Comparison of ENCODE assay signal across 15 cellular contexts in genomic region chr5:14365831-14366435, GRCh38.
DNase-seq lines count a peak whose midpoint lies in the region; ATAC-seq and FAIRE-seq lines count a peak whose summit lies in the region.
"Had no signal": no experiment of that assay in that cellular context is flagged by ENCODE, and none has a peak within 500 bp of the region (broad histone marks: within the 10 kb centered on the region; RNA-seq: fewer than 3 reads in every experiment).

No MANE protein-coding gene starts in this region.

- H3K4me1 Mint-ChIP-seq in activated T-cell treated with anti-CD3 and anti-CD28 coated beads, Interleukin-2, amount 50 U/mL, for 4 hours (ENCODE audit: low read depth) = peaks cover 32% of the 10 kb centered on the region
- H3K4me1 Mint-ChIP-seq in central memory CD8-positive, alpha-beta T cell = peaks cover 24% of the 10 kb centered on the region

- no peak for FAIRE-seq in RCC 7860 (lab: Jason Lieb, UNC)
- FAIRE-seq: urothelium cell line had no signal

- DNase-seq in activated T-cell treated with anti-CD3 and anti-CD28 coated beads, Interleukin-2, amount 50 U/mL, for 4 hours = no peak
- DNase-seq in activated T-cell treated with anti-CD3 and anti-CD28 coated beads, Interleukin-2, amount 50 U/mL, for 48 hours = no peak
- DNase-seq in RCC 7860 (ENCODE audit: low spot score) (peak; percentile 29), amniotic stem cell (lab: John Stamatoyannopoulos, UW) (no peak)
- DNase-seq in central memory CD8-positive, alpha-beta T cell (ENCODE audit: low spot score in 2 of 2) = no peak
- DNase-seq in stimulated activated naive CD8-positive, alpha-beta T cell treated with anti-CD3 and anti-CD28 coated beads, Interleukin-15, Interleukin-2, amounts not matched to agents 100 U/mL and 50 U/mL, for 24 hours = no peak
- DNase-seq: dermis blood vessel endothelial cell; DMS 273 treated with DMSO at 0.1 percent for 48 hours; islet precursor cell; SK-N-SH; stimulated activated CD4-positive, alpha-beta T cell treated with anti-CD3 and anti-CD28 coated beads, Interleukin-1b, Interleukin-23, amount 100 ng/mL, for 48 hours had no signal

- no peak overlapping the region for H3K4me3 Mint-ChIP-seq in activated T-cell treated with anti-CD3 and anti-CD28 coated beads, Interleukin-2, amount 50 U/mL, for 4 hours
- no peak overlapping the region for H3K4me3 Mint-ChIP-seq in central memory CD8-positive, alpha-beta T cell

- no peak overlapping the region for H3K27ac Mint-ChIP-seq in central memory CD8-positive, alpha-beta T cell (ENCODE audit: low read depth)

- no peaks in the 10 kb centered on the region for H3K27me3 Mint-ChIP-seq in activated T-cell treated with anti-CD3 and anti-CD28 coated beads, Interleukin-2, amount 50 U/mL, for 4 hours (ENCODE audit: low read depth)
- H3K27me3 Mint-ChIP-seq in central memory CD8-positive, alpha-beta T cell = no peaks in the 10 kb centered on the region

- no peaks in the 10 kb centered on the region for H3K9me3 Mint-ChIP-seq in activated T-cell treated with anti-CD3 and anti-CD28 coated beads, Interleukin-2, amount 50 U/mL, for 4 hours
- no peaks in the 10 kb centered on the region for H3K9me3 Mint-ChIP-seq in central memory CD8-positive, alpha-beta T cell
- H3K9me3 Mint-ChIP-seq: activated naive CD4-positive, alpha-beta T cell treated with anti-CD3 and anti-CD28 coated beads, Interleukin-2, amount 50 U/mL, for 72 hours had no signal

- H3K36me3 Mint-ChIP-seq in activated T-cell treated with anti-CD3 and anti-CD28 coated beads, Interleukin-2, amount 50 U/mL, for 4 hours (ENCODE audit: insufficient read depth) = peaks cover 2% of the 10 kb centered on the region
- peaks cover 17% of the 10 kb centered on the region for H3K36me3 Mint-ChIP-seq in central memory CD8-positive, alpha-beta T cell (ENCODE audit: insufficient read depth)
- H3K36me3 Mint-ChIP-seq: activated naive CD4-positive, alpha-beta T cell treated with anti-CD3 and anti-CD28 coated beads, Interleukin-2, amount 50 U/mL, for 72 hours had no signal

- ATAC-seq in activated T-cell treated with anti-CD3 and anti-CD28 coated beads, Interleukin-2, amount 50 U/mL, for 4 hours = peak; percentile 51 to 63
- peak; percentile 87 for ATAC-seq in central memory CD8-positive, alpha-beta T cell (replicated peaks; ENCODE audit: extremely low read depth, poor library complexity, severe bottlenecking)
- peak; percentile 61 for ATAC-seq in stimulated activated naive CD8-positive, alpha-beta T cell treated with anti-CD3 and anti-CD28 coated beads, Interleukin-15, Interleukin-2, amounts not matched to agents 100 U/mL and 50 U/mL, for 24 hours
- ATAC-seq in HG03520 (IDR thresholded peaks at IDR 0.05; ENCODE audit: unreplicated experiment) = no peak
- no peak for ATAC-seq in HG02852 (IDR thresholded peaks at IDR 0.05; ENCODE audit: unreplicated experiment)

Comparison
In these comparisons a context has a peak if more than half of its experiments do, and no peak if none do; other contexts are left out.
1. ATAC-seq: peak in activated T-cell treated with anti-CD3 and anti-CD28 coated beads, Interleukin-2, amount 50 U/mL, for 4 hours (2 of 2), central memory CD8-positive, alpha-beta T cell (single experiment) and stimulated activated naive CD8-positive, alpha-beta T cell treated with anti-CD3 and anti-CD28 coated beads, Interleukin-15, Interleukin-2, amounts not matched to agents 100 U/mL and 50 U/mL, for 24 hours (single experiment); none in HG03520 (single experiment) and HG02852 (single experiment).